In the genomic region with DNA sequence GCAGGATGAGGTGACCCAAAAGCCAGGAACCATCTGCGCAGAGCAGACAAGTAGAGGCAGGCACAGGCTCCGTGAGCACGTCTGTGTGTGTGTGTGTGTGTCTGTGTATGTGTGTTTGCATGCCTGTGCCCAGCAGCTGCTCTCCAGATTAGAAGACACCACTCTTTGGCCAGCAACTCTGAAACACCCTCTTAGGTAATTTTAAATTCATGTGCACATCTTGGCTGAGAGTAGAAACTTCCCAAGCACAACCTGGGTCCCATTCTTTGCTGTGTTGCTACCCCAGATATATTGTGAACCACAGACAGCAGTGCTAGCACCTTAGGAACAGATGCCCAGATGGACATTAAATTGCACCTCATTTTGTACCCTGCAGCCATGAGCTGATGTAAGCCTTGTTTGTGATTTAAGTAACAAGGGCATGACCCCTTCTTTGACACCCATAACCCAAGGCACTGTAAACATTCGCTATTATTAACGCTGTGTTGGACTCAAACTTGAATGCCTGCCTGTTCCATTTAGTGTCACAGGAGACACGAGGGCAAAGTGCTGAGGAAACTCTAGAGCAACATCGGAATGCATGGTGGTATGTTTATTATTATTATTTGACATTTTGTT, we compare ENCODE assay signal across 11 cellular contexts. TPM values are rescaled to one million over a fixed set of nuclear protein-coding genes. Genes with fewer than 3 reads are reported as not detected.
A peak's percentile ranks its signal among the peaks of the same experiment; 100 is the strongest.
DNase-seq lines count a peak whose midpoint lies in the region; ATAC-seq and TF ChIP-seq lines count a peak whose summit lies in the region.
"Had no signal": no experiment of that assay in that cellular context is flagged by ENCODE, and none has a peak within 500 bp of the region (broad histone marks: within the 10 kb centered on the region; RNA-seq: fewer than 3 reads in every experiment).

Gene FILIP1L (minus strand): TSS at position 89 of the 618 bp plus-strand sequence.

- H3K4me1 ChIP-seq in left ventricle myocardium inferior (peaks cover 23% of the 10 kb centered on the region), osteoblast (ENCODE audit: insufficient read depth, low read length) (no peaks in the 10 kb centered on the region), trophoblast cell (ENCODE audit: control insufficient read depth in 1 of 2, insufficient read depth in 2 of 2, low read length in 2 of 2) (no peaks in the 10 kb centered on the region)

- no peak within 1 kb of the TSS for H3K18ac ChIP-seq in trophoblast cell (ENCODE audit: low read length)

- no peak within 1 kb of the TSS for H3K23ac ChIP-seq in trophoblast cell (ENCODE audit: low read length)

- H3K79me2 ChIP-seq in osteoblast (ENCODE audit: insufficient read depth, low read length) (no peaks in the 10 kb centered on the region), trophoblast cell (ENCODE audit: control insufficient read depth, insufficient read depth, low read length, poor library complexity) (no peaks in the 10 kb centered on the region)

- no peaks in the 10 kb centered on the region for H3K27me3 Mint-ChIP-seq in CD14-positive monocyte (ENCODE audit: low read depth in 3 of 3)
- H3K27me3 Mint-ChIP-seq: activated naive CD8-positive, alpha-beta T cell treated with anti-CD3 and anti-CD28 coated beads for 36 hours had no signal

- H4K12ac ChIP-seq in trophoblast cell (ENCODE audit: low read depth, low read length): no peak within 1 kb of the TSS

- peaks cover 9% of the 10 kb centered on the region for H3K4me1 Mint-ChIP-seq in CD14-positive monocyte

- H4K91ac ChIP-seq in trophoblast cell (ENCODE audit: low read depth, low read length): no peak within 1 kb of the TSS

- H3K9me3 ChIP-seq in left ventricle myocardium inferior (replicated peaks): no peaks in the 10 kb centered on the region
- no peaks in the 10 kb centered on the region for H3K9me3 ChIP-seq in osteoblast (ENCODE audit: low read depth, low read length)
- no peaks in the 10 kb centered on the region for H3K9me3 ChIP-seq in trophoblast cell (ENCODE audit: insufficient read depth, low read depth, low read length)

- no peak within 1 kb of the TSS for H2BK120ac ChIP-seq in trophoblast cell (ENCODE audit: insufficient read depth, low read length, poor library complexity)

- H3K27me3 ChIP-seq in left ventricle myocardium inferior (ENCODE audit: low read depth) (no peaks in the 10 kb centered on the region), osteoblast (ENCODE audit: insufficient read depth, low read length) (no peaks in the 10 kb centered on the region), trophoblast cell (ENCODE audit: insufficient read depth, low read length) (no peaks in the 10 kb centered on the region)

- intact Hi-C loops in CD14-positive monocyte (cut with micrococcal nuclease): no loop called here
- intact Hi-C loops in left ventricle myocardium inferior (cut with micrococcal nuclease): no loop called here

- H3K36me3 ChIP-seq in left ventricle myocardium inferior: no peaks in the 10 kb centered on the region
- no peaks in the 10 kb centered on the region for H3K36me3 ChIP-seq in osteoblast (ENCODE audit: insufficient read depth, low read length)
- no peaks in the 10 kb centered on the region for H3K36me3 ChIP-seq in trophoblast cell (ENCODE audit: control insufficient read depth in 1 of 2, insufficient read depth in 2 of 2, low read length in 2 of 2)

- no peak within 1 kb of the TSS for H2AK5ac ChIP-seq in trophoblast cell (ENCODE audit: low read length)

- DNase-seq in CD14-positive monocyte (ENCODE audit: low spot score) (no peak), left ventricle myocardium inferior (peak; percentile 41), retina (peak; percentile 85), osteoblast (ENCODE audit: insufficient read length, low spot score, missing footprints) (no peak), KG1 (lab: John Stamatoyannopoulos, UW) (no peak), trophoblast cell (no peak)
- DNase-seq: activated naive CD8-positive, alpha-beta T cell treated with anti-CD3 and anti-CD28 coated beads for 36 hours; GF-D8; NCI-H748 treated with DMSO at 0.1 percent for 48 hours had no signal

- H3K4me3 ChIP-seq in left ventricle myocardium inferior: peak within 1 kb of the TSS; percentile 56
- no peak within 1 kb of the TSS for H3K4me3 ChIP-seq in osteoblast (ENCODE audit: insufficient read depth, low read length)
- H3K4me3 ChIP-seq in trophoblast cell (ENCODE audit: low read depth, low read length): no peak within 1 kb of the TSS

- no peaks in the 10 kb centered on the region for H4K20me1 ChIP-seq in osteoblast (ENCODE audit: insufficient read depth, low read length)

- H2BK12ac ChIP-seq in trophoblast cell (ENCODE audit: low read length): no peak within 1 kb of the TSS

- peak within 1 kb of the TSS in 5 of 7 donors; percentile 15 to 82 (median 69) for H3K27ac Mint-ChIP-seq in CD14-positive monocyte
- H3K27ac Mint-ChIP-seq: activated naive CD8-positive, alpha-beta T cell treated with anti-CD3 and anti-CD28 coated beads for 36 hours had no signal

- H3K9ac ChIP-seq in trophoblast cell (ENCODE audit: low read length): no peak within 1 kb of the TSS

- H3K27ac ChIP-seq in adipose tissue (ENCODE audit: low read depth, low read length): no peak within 1 kb of the TSS
- H3K27ac ChIP-seq in left ventricle myocardium inferior (replicated peaks): peak within 1 kb of the TSS; percentile 75
- H3K27ac ChIP-seq in osteoblast (ENCODE audit: low read depth, low read length): no peak within 1 kb of the TSS
- H3K27ac ChIP-seq in trophoblast cell (ENCODE audit: low read depth, low read length): no peak within 1 kb of the TSS

- no peak within 1 kb of the TSS for H4K8ac ChIP-seq in trophoblast cell (ENCODE audit: low read depth, low read length)

- no peak within 1 kb of the TSS for H3K14ac ChIP-seq in trophoblast cell (ENCODE audit: low read length)

- H3K4me2 ChIP-seq in osteoblast (ENCODE audit: insufficient read depth, low read length): no peak within 1 kb of the TSS
- no peak within 1 kb of the TSS for H3K4me2 ChIP-seq in trophoblast cell (ENCODE audit: low read length)

- ATAC-seq in GM18858 (IDR thresholded peaks at IDR 0.05; ENCODE audit: unreplicated experiment): no peak

- no peaks in the 10 kb centered on the region for H3K79me1 ChIP-seq in trophoblast cell (ENCODE audit: low read length)

- H3K4ac ChIP-seq in trophoblast cell (ENCODE audit: low read depth, low read length): no peak within 1 kb of the TSS

- 80 to 88% (median 80%) methylated on average over 7 of the region's 7 CpGs for WGBS in adipose tissue, 3 donors
- WGBS in trophoblast cell (ENCODE audit: extremely low coverage, insufficient coverage, insufficient read length): no CpG with 5 or more reads among the region's 7 CpGs

- H3K4me3 Mint-ChIP-seq in CD14-positive monocyte: no peak within 1 kb of the TSS
- H3K4me3 Mint-ChIP-seq: activated naive CD8-positive, alpha-beta T cell treated with anti-CD3 and anti-CD28 coated beads for 36 hours had no signal

- no peaks in the 10 kb centered on the region for H3K9me3 Mint-ChIP-seq in CD14-positive monocyte
- H3K9me3 Mint-ChIP-seq: activated naive CD8-positive, alpha-beta T cell treated with anti-CD3 and anti-CD28 coated beads for 36 hours had no signal

- H3K36me3 Mint-ChIP-seq in CD14-positive monocyte: no peaks in the 10 kb centered on the region

- no peak within 1 kb of the TSS for H2AFZ ChIP-seq in osteoblast (ENCODE audit: low read length)
- no peak within 1 kb of the TSS for H2AFZ ChIP-seq in trophoblast cell (ENCODE audit: insufficient read depth, low read length, poor library complexity)

- TF ChIP-seq CTCF in CD14-positive monocyte (IDR thresholded peaks at IDR 0.05) (no peak), left ventricle myocardium inferior (IDR thresholded peaks at IDR 0.05; ENCODE audit: borderline replicate concordance) (no peak), osteoblast (IDR thresholded peaks at IDR 0.05; ENCODE audit: extremely low read depth, low read depth, low read length) (no peak)

- H2BK5ac ChIP-seq in trophoblast cell (ENCODE audit: low read depth, low read length, poor library complexity): no peak within 1 kb of the TSS

RNA-seq across cellular contexts. Expression of gene FILIP1L, which starts in this region (rescaled TPM):
- polyA plus RNA-seq in CD14-positive monocyte: under 1 TPM; 0.25 to 0.40 TPM
- polyA plus RNA-seq in adipose tissue: 10 to 100 TPM in 2 of 3 donors, 1 to 10 TPM in 1; 8.4 to 71.3 (median 27.2) TPM
- total RNA-seq in left ventricle myocardium inferior: 84.9 TPM
- total RNA-seq in osteoblast: 5.8 and 5.9 TPM in 2 replicates
- polyA plus RNA-seq in trophoblast cell (2013): 30.8 and 31.7 TPM in 2 replicates

Comparison
In these comparisons a context has a peak if more than half of its experiments do, and no peak if none do; other contexts are left out.
1. RNA of gene FILIP1L (total RNA-seq): 84.9 TPM in left ventricle myocardium inferior (single experiment); 5.8 to 5.9 TPM in osteoblast; every median in the first group is over 10 times any median in the second.
2. RNA of gene FILIP1L (polyA plus RNA-seq): 8.4 to 71.3 TPM in adipose tissue; 0.25 to 0.40 TPM in CD14-positive monocyte; every median in the first group is over 4 times any median in the second.
3. DNase-seq: peak in left ventricle myocardium inferior (single experiment) and retina (single experiment); none in CD14-positive monocyte (single experiment), osteoblast (single experiment), KG1 (single experiment) and trophoblast cell (0 of 2).